Comparison of ENCODE assay signal across 6 cellular contexts in genomic region chr11:64241175-64241429, GRCh38.
A peak's percentile ranks its signal among the peaks of the same experiment; 100 is the strongest.
DNase-seq lines count a peak whose midpoint lies in the region; ATAC-seq and FAIRE-seq lines count a peak whose summit lies in the region.

No MANE protein-coding gene starts in this region.

- H3K27ac ChIP-seq in SK-N-MC (peak overlapping the region; percentile 93), iPS-20b (ENCODE audit: low read length) (peak overlapping the region; percentile 21)

- H3K4me1 ChIP-seq in iPS-20b (ENCODE audit: insufficient read depth, low read length), result 0 out of 2 replicates have a peak, but pooled peaks cover 7% of the 10 kb centered on the region

- H3K4me3 ChIP-seq in SK-N-MC, result peak overlapping the region; percentile 99
- peak overlapping the region; percentile 83 for H3K4me3 ChIP-seq in iPS-20b (ENCODE audit: low read length)

- H3K9ac ChIP-seq in SK-N-MC (ENCODE audit: insufficient read length) (peak overlapping the region; percentile 87), iPS-20b (ENCODE audit: low read depth, low read length) (peak overlapping the region; percentile 84; the same call in 1 of the 2 replicates)

- FAIRE-seq in GM19239 (lab: Jason Lieb, UNC), result peak; percentile 95

- H3K36me3 ChIP-seq in SK-N-MC (ENCODE audit: insufficient read depth, low read length) (peaks cover 9% of the 10 kb centered on the region; the same call in 1 of the 2 replicates), iPS-20b (ENCODE audit: insufficient read depth, low read depth, low read length) (peaks cover 34% of the 10 kb centered on the region)

- DNase-seq in GM19239 (ENCODE audit: insufficient read length, low spot score) (peak; percentile 76), SK-N-MC (ENCODE audit: low read depth, low spot score) (no peak), NCI-H82 (lab: John Stamatoyannopoulos, UW) (no peak)

- H3K27me3 ChIP-seq in iPS-20b (ENCODE audit: insufficient read depth, low read length), result no peaks in the 10 kb centered on the region

- ATAC-seq in GM18867 (IDR thresholded peaks at IDR 0.05; ENCODE audit: unreplicated experiment) (no peak), GM19395 (IDR thresholded peaks at IDR 0.05; ENCODE audit: unreplicated experiment) (no peak)

- H3K9me3 ChIP-seq in SK-N-MC (ENCODE audit: low read depth, low read length) (no peaks in the 10 kb centered on the region), iPS-20b (ENCODE audit: insufficient read depth, low read depth, low read length) (no peaks in the 10 kb centered on the region)
